ENCODE assay signal across 27 cellular contexts in genomic region chr1:212491454-212491853, GRCh38. TPM values are rescaled to one million over a fixed set of nuclear protein-coding genes. Genes with fewer than 3 reads are reported as not detected.
A peak's percentile ranks its signal among the peaks of the same experiment; 100 is the strongest.
DNase-seq lines count a peak whose midpoint lies in the region; ATAC-seq and TF ChIP-seq lines count a peak whose summit lies in the region.
"Had no signal": no experiment of that assay in that cellular context is flagged by ENCODE, and none has a peak within 500 bp of the region (broad histone marks: within the 10 kb centered on the region; RNA-seq: fewer than 3 reads in every experiment).

No MANE protein-coding gene starts in this region.

- ATAC-seq in upper lobe of right lung (peak; percentile 62), HG03432 (IDR thresholded peaks at IDR 0.05; ENCODE audit: unreplicated experiment) (no peak)
- no peak for ATAC-seq in activated naive CD8-positive, alpha-beta T cell treated with anti-CD3 and anti-CD28 coated beads, Interleukin-2, amount 50 U/mL, for 24 hours
- ATAC-seq: activated CD8-positive, alpha-beta T cell treated with anti-CD3 and anti-CD28 coated beads for 36 hours; activated T-helper 17 cell treated with anti-CD3 and anti-CD28 coated beads, Interleukin-2, amount 50 U/mL, for 72 hours; body of pancreas; CD8-positive, alpha-beta T cell; stimulated activated naive B cell treated with anti-CD40 and anti-IgM and Interleukin-4, amounts not matched to agents 10 μg/mL and 1 μg/mL and 100 μg/mL, for 72 hours had no signal

- intact Hi-C loops in upper lobe of right lung (cut with DNase I): no loop called here

- no peaks in the 10 kb centered on the region for H3K36me3 ChIP-seq in upper lobe of right lung
- H3K36me3 ChIP-seq: suprapubic skin had no signal

- peaks cover 47% of the 10 kb centered on the region for H3K4me1 Mint-ChIP-seq in brain
- peaks cover 5% of the 10 kb centered on the region for H3K4me1 Mint-ChIP-seq in activated naive CD8-positive, alpha-beta T cell treated with anti-CD3 and anti-CD28 coated beads, Interleukin-2, amount 50 U/mL, for 24 hours
- H3K4me1 Mint-ChIP-seq: activated naive CD4-positive, alpha-beta T cell treated with anti-CD3 and anti-CD28 coated beads, Interleukin-2, amount 10 ng/mL, durations not matched to agents 7 days and 5 days; activated T-helper 17 cell treated with anti-CD3 and anti-CD28 coated beads, Interleukin-2, amount 50 U/mL, for 72 hours had no signal

- peaks cover 4% of the 10 kb centered on the region for H3K27me3 Mint-ChIP-seq in brain
- no peaks in the 10 kb centered on the region for H3K27me3 Mint-ChIP-seq in activated naive CD8-positive, alpha-beta T cell treated with anti-CD3 and anti-CD28 coated beads, Interleukin-2, amount 50 U/mL, for 24 hours
- H3K27me3 Mint-ChIP-seq: activated CD8-positive, alpha-beta T cell treated with anti-CD3 and anti-CD28 coated beads for 36 hours had no signal

- H3K36me3 Mint-ChIP-seq in brain: no peaks in the 10 kb centered on the region
- H3K36me3 Mint-ChIP-seq in activated naive CD8-positive, alpha-beta T cell treated with anti-CD3 and anti-CD28 coated beads, Interleukin-2, amount 50 U/mL, for 24 hours (ENCODE audit: low read depth): no peaks in the 10 kb centered on the region
- H3K36me3 Mint-ChIP-seq: activated naive CD4-positive, alpha-beta T cell treated with anti-CD3 and anti-CD28 coated beads, Interleukin-2, amount 10 ng/mL, durations not matched to agents 7 days and 5 days; CD8-positive, alpha-beta T cell; stimulated activated naive B cell treated with anti-CD40 and anti-IgM and Interleukin-4, amounts not matched to agents 10 μg/mL and 1 μg/mL and 100 μg/mL, for 72 hours had no signal

- H3K4me1 ChIP-seq in upper lobe of right lung: peaks cover 5% of the 10 kb centered on the region
- H3K4me1 ChIP-seq: parathyroid adenoma had no signal

- DNase-seq in SKM-1 treated with dmso at 0.1 percent for 144 hours (lab: John Stamatoyannopoulos, UW; ENCODE audit: unreplicated experiment) (peak; percentile 32), SKM-1 (lab: John Stamatoyannopoulos, UW; ENCODE audit: unreplicated experiment) (no peak), NOMO-1 treated with DMSO at 0.1 percent for 48 hours (lab: John Stamatoyannopoulos, UW; ENCODE audit: unreplicated experiment) (peak; percentile 76), upper lobe of right lung (no peak), NCI-H2107 (lab: John Stamatoyannopoulos, UW) (no peak)
- no peak for DNase-seq in activated naive CD8-positive, alpha-beta T cell treated with anti-CD3 and anti-CD28 coated beads, Interleukin-2, amount 50 U/mL, for 24 hours
- DNase-seq: 8988T; activated CD4-positive, CD25-positive, alpha-beta regulatory T cell treated with anti-CD3 and anti-CD28 coated beads, Interleukin-2, amount 50 U/mL, for 72 hours; activated CD8-positive, alpha-beta T cell treated with anti-CD3 and anti-CD28 coated beads for 36 hours; activated naive CD4-positive, alpha-beta T cell treated with anti-CD3 and anti-CD28 coated beads, Interleukin-2, amount 10 ng/mL, durations not matched to agents 7 days and 5 days; CD8-positive, alpha-beta T cell; foreskin melanocyte; KG1; mammary epithelial cell; NCI-H1436 treated with DMSO at 0.1 percent for 48 hours; NCI-H345; NCI-H69; stimulated activated naive B cell treated with anti-CD40 and anti-IgM and Interleukin-4, amounts not matched to agents 10 μg/mL and 1 μg/mL and 100 μg/mL, for 72 hours had no signal

- TF ChIP-seq CTCF in brain (conservative IDR thresholded peaks at IDR 0.05) (no peak), upper lobe of right lung (IDR thresholded peaks at IDR 0.05) (no peak)

- no peak overlapping the region for H3K4me3 ChIP-seq in upper lobe of right lung
- H3K4me3 ChIP-seq: body of pancreas, SK-N-MC, skin epidermis, suprapubic skin had no signal

- H3K27me3 ChIP-seq in upper lobe of right lung: no peaks in the 10 kb centered on the region
- H3K27me3 ChIP-seq: body of pancreas, suprapubic skin had no signal

- H3K9me3 ChIP-seq in upper lobe of right lung: no peaks in the 10 kb centered on the region
- H3K9me3 ChIP-seq: body of pancreas, suprapubic skin had no signal

- peak overlapping the region in 1 of 5 experiments; percentile 5 for H3K4me3 Mint-ChIP-seq in brain
- H3K4me3 Mint-ChIP-seq in activated naive CD8-positive, alpha-beta T cell treated with anti-CD3 and anti-CD28 coated beads, Interleukin-2, amount 50 U/mL, for 24 hours: no peak overlapping the region
- H3K4me3 Mint-ChIP-seq: activated CD8-positive, alpha-beta T cell treated with anti-CD3 and anti-CD28 coated beads for 36 hours; activated naive CD4-positive, alpha-beta T cell treated with anti-CD3 and anti-CD28 coated beads, Interleukin-2, amount 10 ng/mL, durations not matched to agents 7 days and 5 days; activated T-helper 17 cell treated with anti-CD3 and anti-CD28 coated beads, Interleukin-2, amount 50 U/mL, for 72 hours; CD8-positive, alpha-beta T cell; stimulated activated naive B cell treated with anti-CD40 and anti-IgM and Interleukin-4, amounts not matched to agents 10 μg/mL and 1 μg/mL and 100 μg/mL, for 72 hours had no signal

- peaks cover 0 to 3% (median 0%) of the 10 kb centered on the region in 5 experiments for H3K9me3 Mint-ChIP-seq in brain
- no peaks in the 10 kb centered on the region for H3K9me3 Mint-ChIP-seq in activated naive CD8-positive, alpha-beta T cell treated with anti-CD3 and anti-CD28 coated beads, Interleukin-2, amount 50 U/mL, for 24 hours
- H3K9me3 Mint-ChIP-seq: activated CD8-positive, alpha-beta T cell treated with anti-CD3 and anti-CD28 coated beads for 36 hours; activated naive CD4-positive, alpha-beta T cell treated with anti-CD3 and anti-CD28 coated beads, Interleukin-2, amount 10 ng/mL, durations not matched to agents 7 days and 5 days; activated T-helper 17 cell treated with anti-CD3 and anti-CD28 coated beads, Interleukin-2, amount 50 U/mL, for 72 hours; CD8-positive, alpha-beta T cell; stimulated activated naive B cell treated with anti-CD40 and anti-IgM and Interleukin-4, amounts not matched to agents 10 μg/mL and 1 μg/mL and 100 μg/mL, for 72 hours had no signal

- H3K27ac Mint-ChIP-seq in brain: peak overlapping the region in 3 of 5 experiments; percentile 14 to 44 (median 20)
- no peak overlapping the region for H3K27ac Mint-ChIP-seq in activated naive CD8-positive, alpha-beta T cell treated with anti-CD3 and anti-CD28 coated beads, Interleukin-2, amount 50 U/mL, for 24 hours
- H3K27ac Mint-ChIP-seq: activated CD8-positive, alpha-beta T cell treated with anti-CD3 and anti-CD28 coated beads for 36 hours; activated naive CD4-positive, alpha-beta T cell treated with anti-CD3 and anti-CD28 coated beads, Interleukin-2, amount 10 ng/mL, durations not matched to agents 7 days and 5 days; activated T-helper 17 cell treated with anti-CD3 and anti-CD28 coated beads, Interleukin-2, amount 50 U/mL, for 72 hours; CD8-positive, alpha-beta T cell; stimulated activated naive B cell treated with anti-CD40 and anti-IgM and Interleukin-4, amounts not matched to agents 10 μg/mL and 1 μg/mL and 100 μg/mL, for 72 hours had no signal

- peak overlapping the region; percentile 17 for H3K27ac ChIP-seq in upper lobe of right lung
- H3K27ac ChIP-seq: body of pancreas, parathyroid adenoma, RWPE1, SK-N-MC, suprapubic skin had no signal

RNA-seq across cellular contexts. Expression of gene NENF, which starts 58.7 kb away (rescaled TPM):
- 146 TPM for polyA plus RNA-seq in brain (ENCODE audit: insufficient read depth, low read depth, low replicate concordance)
- 45.6 TPM for total RNA-seq in upper lobe of right lung

Comparison
In these comparisons a context has a peak if more than half of its experiments do, and no peak if none do; other contexts are left out.
1. DNase-seq: peak in SKM-1 treated with dmso at 0.1 percent for 144 hours (single experiment) and NOMO-1 treated with DMSO at 0.1 percent for 48 hours (single experiment); none in SKM-1 (single experiment), upper lobe of right lung (single experiment), NCI-H2107 (single experiment) and activated naive CD8-positive, alpha-beta T cell treated with anti-CD3 and anti-CD28 coated beads, Interleukin-2, amount 50 U/mL, for 24 hours (single experiment).